In genomic region chr3:190579514-190580137, GRCh38 we compare ENCODE assay signal across 20 cellular contexts.
"Had no signal": no experiment of that assay in that cellular context is flagged by ENCODE, and none has a peak within 500 bp of the region (broad histone marks: within the 10 kb centered on the region; RNA-seq: fewer than 3 reads in every experiment).

No MANE protein-coding gene starts in this region.

- H3K9me3 ChIP-seq: esophagus muscularis mucosa, lower lobe of right lung, sigmoid colon, thyroid gland had no signal

- DNase-seq: activated CD4-positive, alpha-beta T cell treated with anti-CD3 and anti-CD28 coated beads, Interleukin-2, amount 10 ng/mL, durations not matched to agents 7 days and 5 days; activated CD4-positive, CD25-positive, alpha-beta regulatory T cell; activated CD8-positive, alpha-beta memory T cell treated with anti-CD3 and anti-CD28 coated beads, Interleukin-2, amount 50 U/mL, for 4 hours; activated effector memory CD4-positive, alpha-beta T cell treated with Interleukin-2 at 50 U/mL for 16 hours; activated naive CD4-positive, alpha-beta T cell treated with anti-CD3 and anti-CD28 coated beads, Interleukin-2, amount 10 ng/mL, durations not matched to agents 7 days and 5 days; activated naive CD8-positive, alpha-beta T cell treated with anti-CD3 and anti-CD28 coated beads, Interleukin-2, amount 50 U/mL, for 24 hours; activated T-cell treated with anti-CD3 and anti-CD28 coated beads, Interleukin-2, amount 50 U/mL, for 4 hours; anterior cingulate cortex; brain microvascular endothelial cell; lower lobe of right lung; midbrain; nephron progenitor cell; nucleus accumbens; posterior cingulate gyrus; sigmoid colon; stimulated activated naive B cell treated with anti-CD40 and anti-IgM and Interleukin-4, amounts not matched to agents 10 μg/mL and 1 μg/mL and 100 μg/mL, for 72 hours; T-cell; thyroid gland had no signal

- H3K27me3 ChIP-seq: brain microvascular endothelial cell, esophagus muscularis mucosa, sigmoid colon, thyroid gland had no signal

- H3K4me3 ChIP-seq: coronary artery, esophagus muscularis mucosa, lower lobe of right lung, sigmoid colon, thyroid gland had no signal

- ATAC-seq: activated T-cell treated with anti-CD3 and anti-CD28 coated beads, Interleukin-2, amount 50 U/mL, for 4 hours; stimulated activated naive B cell treated with anti-CD40 and anti-IgM and Interleukin-4, amounts not matched to agents 10 μg/mL and 1 μg/mL and 100 μg/mL, for 72 hours; T-cell had no signal

- H3K4me1 ChIP-seq: thyroid gland had no signal

- H3K36me3 ChIP-seq: brain microvascular endothelial cell, esophagus muscularis mucosa, lower lobe of right lung, sigmoid colon, thyroid gland had no signal

- H3K27ac ChIP-seq: brain microvascular endothelial cell, coronary artery, esophagus muscularis mucosa, lower lobe of right lung, sigmoid colon, thyroid gland had no signal
